Comparison of ENCODE assay signal across 8 cellular contexts in genomic region chr4:140609548-140610425, GRCh38. TPM values are rescaled to one million over a fixed set of nuclear protein-coding genes. Genes with fewer than 3 reads are reported as not detected.
DNase-seq lines count a peak whose midpoint lies in the region; ATAC-seq, FAIRE-seq and TF ChIP-seq lines count a peak whose summit lies in the region.

No MANE protein-coding gene starts in this region.

- H3K36me3 ChIP-seq in pancreas: no peaks in the 10 kb centered on the region

- WGBS in pancreas, 2 donors: 22 to 31% methylated on average over 6 of the region's 6 CpGs

- no peak overlapping the region for H3K4me3 ChIP-seq in NB4 (ENCODE audit: low read depth, low read length)
- no peak overlapping the region for H3K4me3 ChIP-seq in fibroblast of pulmonary artery (replicated peaks; ENCODE audit: low read depth, low read length)
- H3K4me3 ChIP-seq in pancreas: no peak overlapping the region

- H3K4me1 ChIP-seq in pancreas: no peaks in the 10 kb centered on the region

- H3K9me3 ChIP-seq in pancreas: no peaks in the 10 kb centered on the region

- TF ChIP-seq CTCF in NB4 (IDR thresholded peaks at IDR 0.05; ENCODE audit: low read depth, low read length) (peak; percentile 8), fibroblast of pulmonary artery (IDR thresholded peaks at IDR 0.05; ENCODE audit: low read length, missing control alignments) (peak; percentile 51), pancreas (IDR thresholded peaks at IDR 0.05) (peak in 3 of 4 donors; percentile 11 to 36 (median 19))

- no peak overlapping the region for H3K27ac ChIP-seq in pancreas

- TF ChIP-seq POLR2A in NB4 (IDR thresholded peaks at IDR 0.05; ENCODE audit: extremely low read depth, insufficient read length): no peak

- H3K27me3 Mint-ChIP-seq in activated T-cell treated with anti-CD3 and anti-CD28 coated beads, Interleukin-2, amount 50 U/mL, for 72 hours (ENCODE audit: low read depth): no peaks in the 10 kb centered on the region

- H3K9me3 Mint-ChIP-seq in activated T-cell treated with anti-CD3 and anti-CD28 coated beads, Interleukin-2, amount 50 U/mL, for 72 hours: no peaks in the 10 kb centered on the region

- in situ Hi-C loops in SK-MEL-5 (cut with HindIII; ENCODE audit: low pct_unique_long_range_greater_than_20kb, low sequenced_read_pairs): no loop called here

- H3K4me1 Mint-ChIP-seq in activated T-cell treated with anti-CD3 and anti-CD28 coated beads, Interleukin-2, amount 50 U/mL, for 72 hours (ENCODE audit: low read depth): no peaks in the 10 kb centered on the region

- no peaks in the 10 kb centered on the region for H3K36me3 Mint-ChIP-seq in activated T-cell treated with anti-CD3 and anti-CD28 coated beads, Interleukin-2, amount 50 U/mL, for 72 hours (ENCODE audit: insufficient read depth in 2 of 2)

- H3K4me3 Mint-ChIP-seq in activated T-cell treated with anti-CD3 and anti-CD28 coated beads, Interleukin-2, amount 50 U/mL, for 72 hours: no peak overlapping the region

- intact Hi-C loops in pancreas (cut with DNase I): loop anchor here in 2 of 3 donors (10.0 kb wide), 2 partner anchors 245 kb away; no protein-coding TSS in a partner anchor

- no peak for DNase-seq in activated T-cell treated with anti-CD3 and anti-CD28 coated beads, Interleukin-2, amount 50 U/mL, for 72 hours
- DNase-seq in activated T-cell treated with anti-CD3 and anti-CD28 coated beads, Interleukin-2, amount 50 U/mL, for 48 hours: no peak
- DNase-seq in NB4 (ENCODE audit: low read depth): peak; percentile 39
- peak; percentile 73 for DNase-seq in SK-MEL-5 (ENCODE audit: low read depth, low spot score)
- DNase-seq in fibroblast of pulmonary artery (ENCODE audit: low read depth): peak; percentile 66
- peak in 2 of 6 donors; percentile 14 to 36 for DNase-seq in pancreas

- peak; percentile 32 for FAIRE-seq in pancreas (lab: Jason Lieb, UNC)

- peaks cover 0 to 4% (median 0%) of the 10 kb centered on the region in 4 donors for H3K27me3 ChIP-seq in pancreas

- peak; percentile 34 to 55 for ATAC-seq in activated T-cell treated with anti-CD3 and anti-CD28 coated beads, Interleukin-2, amount 50 U/mL, for 72 hours (replicated peaks in 1 of 2)
- peak; percentile 82 for ATAC-seq in HG02610 (IDR thresholded peaks at IDR 0.05; ENCODE audit: unreplicated experiment)
- peak; percentile 61 to 92 (median 90) for ATAC-seq in pancreas
- ATAC-seq in GM19328 (IDR thresholded peaks at IDR 0.05; ENCODE audit: unreplicated experiment): no peak

- no peak overlapping the region for H3K27ac Mint-ChIP-seq in activated T-cell treated with anti-CD3 and anti-CD28 coated beads, Interleukin-2, amount 50 U/mL, for 72 hours

RNA-seq across cellular contexts. Expression of gene UCP1, which starts 41.0 kb away (rescaled TPM):
- total RNA-seq in activated T-cell treated with anti-CD3 and anti-CD28 coated beads, Interleukin-2, amount 50 U/mL, for 72 hours: not detected
- not detected in 2 replicates for total RNA-seq in SK-MEL-5 (2014; rRNA removed; shearing (Covaris generic))
- polyA plus RNA-seq in SK-MEL-5 (2015; cell fraction: cytosol; rRNA removed): not detected in 2 replicates
- not detected in 2 replicates for polyA plus RNA-seq in SK-MEL-5 (2015; cell fraction: nucleus; rRNA removed)
- not detected for total RNA-seq in pancreas
- under 1 TPM in 1 of 2 donors, not detected in 1; 0.11 TPM for polyA plus RNA-seq in pancreas

Comparison
In these comparisons a context has a peak if more than half of its experiments do, and no peak if none do; other contexts are left out.
1. DNase-seq: peak in NB4 (single experiment), SK-MEL-5 (single experiment) and fibroblast of pulmonary artery (single experiment); none in activated T-cell treated with anti-CD3 and anti-CD28 coated beads, Interleukin-2, amount 50 U/mL, for 72 hours (0 of 2) and activated T-cell treated with anti-CD3 and anti-CD28 coated beads, Interleukin-2, amount 50 U/mL, for 48 hours (0 of 2).
2. Peak in every context shown above with its lines, with median percentiles within 50 percentile points of each other: CTCF ChIP-seq.